Comparison of ENCODE assay signal across 9 cellular contexts in the genomic region with DNA sequence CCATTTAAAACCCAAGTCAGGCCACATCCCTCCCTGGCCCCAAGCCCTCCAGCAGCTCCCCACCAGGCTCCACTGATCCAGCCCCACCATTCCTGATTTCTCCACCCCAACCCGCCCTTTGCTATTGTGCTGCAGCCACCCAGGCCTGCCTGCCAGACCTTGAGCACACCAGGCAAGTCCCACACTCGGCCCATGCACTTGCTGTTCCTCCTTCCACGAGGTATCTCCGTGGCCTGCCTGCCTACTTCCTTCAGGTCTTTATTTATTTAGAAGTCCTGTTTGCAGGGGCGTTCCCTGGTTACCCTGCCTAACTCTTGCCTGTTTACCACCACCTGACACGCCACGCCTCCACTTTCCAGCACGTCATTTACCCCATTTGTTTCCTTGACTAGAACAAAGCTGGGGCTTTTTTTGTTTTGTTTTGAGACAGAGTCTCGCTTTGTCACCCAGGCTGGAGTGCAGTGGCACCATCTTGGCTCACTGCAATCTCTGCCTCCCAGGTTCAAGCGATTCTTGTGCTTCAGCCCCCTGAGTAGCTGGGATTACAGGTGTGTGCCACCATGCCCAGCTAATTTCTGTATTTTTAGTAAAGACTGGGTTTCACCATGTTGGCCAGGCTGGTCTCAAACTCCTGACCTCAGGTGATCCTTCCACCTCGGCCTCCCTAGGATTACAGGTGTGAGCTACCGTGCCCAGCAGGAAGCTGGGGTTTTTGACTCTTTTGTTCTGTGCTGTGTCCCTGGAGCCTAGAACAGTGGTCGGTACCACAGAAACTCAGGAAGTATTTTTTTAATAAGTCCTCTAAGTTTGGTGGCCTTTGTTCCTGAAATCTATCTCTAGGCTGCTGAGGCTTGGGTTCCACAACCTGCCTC. TPM values are rescaled to one million over a fixed set of nuclear protein-coding genes. Genes with fewer than 3 reads are reported as not detected.
DNase-seq lines count a peak whose midpoint lies in the region; ATAC-seq and TF ChIP-seq lines count a peak whose summit lies in the region.
"Had no signal": no experiment of that assay in that cellular context is flagged by ENCODE, and none has a peak within 500 bp of the region (broad histone marks: within the 10 kb centered on the region; RNA-seq: fewer than 3 reads in every experiment).

No MANE protein-coding gene starts in this region.

- no peaks in the 10 kb centered on the region for H3K27me3 Mint-ChIP-seq in activated CD8-positive, alpha-beta memory T cell treated with anti-CD3 and anti-CD28 coated beads, Interleukin-2, amount 10 ng/mL, durations not matched to agents 7 days and 5 days

- H3K4me1 Mint-ChIP-seq in activated CD8-positive, alpha-beta memory T cell treated with anti-CD3 and anti-CD28 coated beads, Interleukin-2, amount 10 ng/mL, durations not matched to agents 7 days and 5 days: peaks cover 58% of the 10 kb centered on the region

- no peak for TF ChIP-seq CTCF in GM10248 (IDR thresholded peaks at IDR 0.05; ENCODE audit: control extremely low read depth, extremely low read depth, low read depth, missing control alignments)
- no peak for TF ChIP-seq CTCF in fibroblast of lung (conservative IDR thresholded peaks at IDR 0.05 in 1 of 2, IDR thresholded peaks at IDR 0.05 in 1 of 2; ENCODE audit: low read depth in 1 of 2, low read length in 2 of 2)

- ATAC-seq in GM21360 (IDR thresholded peaks at IDR 0.05; ENCODE audit: unreplicated experiment): peak; percentile 56
- ATAC-seq in activated CD8-positive, alpha-beta memory T cell treated with anti-CD3 and anti-CD28 coated beads, Interleukin-2, amount 10 ng/mL, durations not matched to agents 7 days and 5 days: peak; percentile 81

- H3K9me3 Mint-ChIP-seq in activated CD8-positive, alpha-beta memory T cell treated with anti-CD3 and anti-CD28 coated beads, Interleukin-2, amount 10 ng/mL, durations not matched to agents 7 days and 5 days (ENCODE audit: low read depth): no peaks in the 10 kb centered on the region

- H3K4me3 ChIP-seq in fibroblast of lung (replicated peaks in 1 of 4; ENCODE audit: control extremely low read depth in 1 of 4, insufficient read depth in 1 of 4, low read depth in 3 of 4, low read length in 4 of 4): no peak overlapping the region

- peak overlapping the region; percentile 98 for H3K27ac Mint-ChIP-seq in activated CD8-positive, alpha-beta memory T cell treated with anti-CD3 and anti-CD28 coated beads, Interleukin-2, amount 10 ng/mL, durations not matched to agents 7 days and 5 days

- no peaks in the 10 kb centered on the region for H4K20me1 ChIP-seq in fibroblast of lung (ENCODE audit: control insufficient read depth, extremely low read depth, insufficient read depth, low read length)

- H3K36me3 ChIP-seq in fibroblast of lung (ENCODE audit: control insufficient read depth, insufficient read depth, low read length): peaks cover 7% of the 10 kb centered on the region

- CTCF ChIA-PET in GM10248 (lab: Yijun Ruan, JAX): interaction anchor here (0.8 to 8.8 kb wide), 48 partner anchors 8 to 492 kb away, joined by 3 to 229 read pairs (median 6); a partner anchor contains a TSS
- CTCF ChIA-PET in activated CD8-positive, alpha-beta memory T cell treated with anti-CD3 and anti-CD28 coated beads, Interleukin-2, amount 10 ng/mL, durations not matched to agents 7 days and 5 days (lab: Charles Lee): interaction anchor here (0.6 to 3.0 kb wide), 44 partner anchors 9 to 336 kb away, joined by 3 to 62 read pairs (median 5); a partner anchor contains a TSS

- H3K4me2 ChIP-seq in fibroblast of lung (ENCODE audit: extremely low read depth, insufficient read depth, low read length): peak overlapping the region; percentile 48

- peak overlapping the region; percentile 69 for H3K4me3 Mint-ChIP-seq in activated CD8-positive, alpha-beta memory T cell treated with anti-CD3 and anti-CD28 coated beads, Interleukin-2, amount 10 ng/mL, durations not matched to agents 7 days and 5 days

- peaks cover 56% of the 10 kb centered on the region for H3K36me3 Mint-ChIP-seq in activated CD8-positive, alpha-beta memory T cell treated with anti-CD3 and anti-CD28 coated beads, Interleukin-2, amount 10 ng/mL, durations not matched to agents 7 days and 5 days

- DNase-seq in GM10248 (ENCODE audit: extremely low spot score) (peak; percentile 84), HT-29 (ENCODE audit: low spot score) (peak; percentile 67), fibroblast of lung (ENCODE audit: low read depth in 2 of 2) (no peak), middle frontal gyrus (ENCODE audit: extremely low spot score, low spot score) (no peak), NCI-H128 (lab: John Stamatoyannopoulos, UW; ENCODE audit: unreplicated experiment) (no peak)
- DNase-seq in activated CD8-positive, alpha-beta memory T cell treated with anti-CD3 and anti-CD28 coated beads, Interleukin-2, amount 10 ng/mL, durations not matched to agents 7 days and 5 days: peak; percentile 99
- DNase-seq in stimulated activated CD4-positive, alpha-beta T cell treated with anti-CD3 and anti-CD28 coated beads, Interleukin-4, amount 100 ng/mL, for 24 hours: peak; percentile 97

- peaks cover 12% of the 10 kb centered on the region for H3K4me1 ChIP-seq in fibroblast of lung (ENCODE audit: control insufficient read depth, extremely low read depth, insufficient read depth, low read length)

- POLR2A ChIA-PET in GM10248 (lab: Yijun Ruan, JAX): interaction anchor here (0.5 to 7.6 kb wide), 16 partner anchors 9 to 273 kb away, joined by 3 to 118 read pairs (median 4); a partner anchor contains a TSS

- H3K79me2 ChIP-seq in fibroblast of lung (ENCODE audit: control insufficient read depth, insufficient read depth, low read length): no peaks in the 10 kb centered on the region

- H2AFZ ChIP-seq in fibroblast of lung (ENCODE audit: low read length): no peak overlapping the region

- peak overlapping the region; percentile 63 for H3K27ac ChIP-seq in fibroblast of lung (ENCODE audit: insufficient read depth, low read length)

- no peaks in the 10 kb centered on the region for H3K9me3 ChIP-seq in fibroblast of lung (ENCODE audit: control insufficient read depth, insufficient read depth, low read depth, low read length)

- no peaks in the 10 kb centered on the region for H3K27me3 ChIP-seq in fibroblast of lung (ENCODE audit: control insufficient read depth, insufficient read depth, low read length)

- no peak overlapping the region for H3K9ac ChIP-seq in fibroblast of lung (ENCODE audit: insufficient read depth, low read length)

RNA-seq across cellular contexts. Expression of a gene that starts 6.7 kb away (rescaled TPM):
- total RNA-seq in HT-29 (2014; rRNA removed; shearing (Covaris generic)): 130 and 140 TPM in 2 replicates
- 10 to 100 TPM; 74.0 to 95.8 TPM for total RNA-seq in activated CD8-positive, alpha-beta memory T cell treated with anti-CD3 and anti-CD28 coated beads, Interleukin-2, amount 10 ng/mL, durations not matched to agents 7 days and 5 days
- 0.77 and 11.6 TPM in 2 replicates for total RNA-seq in fibroblast of lung
- 5.9 and 23.4 TPM in 2 replicates for polyA plus RNA-seq in fibroblast of lung
- 6.0 and 36.2 TPM in 2 replicates for polyA plus RNA-seq in fibroblast of lung (2012)
- polyA minus RNA-seq in fibroblast of lung (ENCODE audit: low replicate concordance): 10.8 and 51.3 TPM in 2 replicates

RNA-seq across cellular contexts. Expression of a gene that starts 13.6 kb away (rescaled TPM):
- total RNA-seq in HT-29 (2014; rRNA removed; shearing (Covaris generic)): 0.08 and 0.51 TPM in 2 replicates
- total RNA-seq in activated CD8-positive, alpha-beta memory T cell treated with anti-CD3 and anti-CD28 coated beads, Interleukin-2, amount 10 ng/mL, durations not matched to agents 7 days and 5 days: 1 to 10 TPM in 1 of 2 experiments, under 1 TPM in 1; 0.89 to 3.1 TPM
- under 0.01 TPM in 2 replicates for total RNA-seq in fibroblast of lung
- polyA plus RNA-seq in fibroblast of lung: 0.03 and 0.15 TPM in 2 replicates
- polyA plus RNA-seq in fibroblast of lung (2012): 0.05 and 0.09 TPM in 2 replicates
- 0.33 TPM in 1 of 2 replicates, not detected in the other for polyA minus RNA-seq in fibroblast of lung (ENCODE audit: low replicate concordance)

RNA-seq across cellular contexts. Expression of a gene that starts 25.3 kb away (rescaled TPM):
- not detected in 2 replicates for total RNA-seq in HT-29 (2014; rRNA removed; shearing (Covaris generic))
- total RNA-seq in activated CD8-positive, alpha-beta memory T cell treated with anti-CD3 and anti-CD28 coated beads, Interleukin-2, amount 10 ng/mL, durations not matched to agents 7 days and 5 days: under 1 TPM; 0.30 to 0.70 TPM
- total RNA-seq in fibroblast of lung: not detected in 2 replicates
- not detected in 2 replicates for polyA plus RNA-seq in fibroblast of lung
- not detected in 2 replicates for polyA plus RNA-seq in fibroblast of lung (2012)
- polyA minus RNA-seq in fibroblast of lung (ENCODE audit: low replicate concordance): not detected in 2 replicates
- polyA plus RNA-seq: adipose tissue had no signal

RNA-seq across cellular contexts. Expression of a gene that starts 29.0 kb away (rescaled TPM):
- 0.03 TPM in 1 of 2 replicates, not detected in the other for total RNA-seq in HT-29 (2014; rRNA removed; shearing (Covaris generic))
- total RNA-seq in activated CD8-positive, alpha-beta memory T cell treated with anti-CD3 and anti-CD28 coated beads, Interleukin-2, amount 10 ng/mL, durations not matched to agents 7 days and 5 days: 1 to 10 TPM; 1.2 TPM
- total RNA-seq in fibroblast of lung: 0.26 and 0.33 TPM in 2 replicates
- polyA plus RNA-seq in fibroblast of lung: 0.05 and 0.24 TPM in 2 replicates
- polyA plus RNA-seq in fibroblast of lung (2012): 0.07 and 0.31 TPM in 2 replicates
- polyA minus RNA-seq in fibroblast of lung (ENCODE audit: low replicate concordance): 0.85 TPM in 1 of 2 replicates, not detected in the other

Comparison
In these comparisons a context has a peak if more than half of its experiments do, and no peak if none do; other contexts are left out.
1. DNase-seq: peak in GM10248 (single experiment), HT-29 (single experiment), activated CD8-positive, alpha-beta memory T cell treated with anti-CD3 and anti-CD28 coated beads, Interleukin-2, amount 10 ng/mL, durations not matched to agents 7 days and 5 days (single experiment) and stimulated activated CD4-positive, alpha-beta T cell treated with anti-CD3 and anti-CD28 coated beads, Interleukin-4, amount 100 ng/mL, for 24 hours (single experiment); none in fibroblast of lung (0 of 2), middle frontal gyrus (single experiment) and NCI-H128 (single experiment).